ENCODE assay signal across 21 cellular contexts in the genomic region with DNA sequence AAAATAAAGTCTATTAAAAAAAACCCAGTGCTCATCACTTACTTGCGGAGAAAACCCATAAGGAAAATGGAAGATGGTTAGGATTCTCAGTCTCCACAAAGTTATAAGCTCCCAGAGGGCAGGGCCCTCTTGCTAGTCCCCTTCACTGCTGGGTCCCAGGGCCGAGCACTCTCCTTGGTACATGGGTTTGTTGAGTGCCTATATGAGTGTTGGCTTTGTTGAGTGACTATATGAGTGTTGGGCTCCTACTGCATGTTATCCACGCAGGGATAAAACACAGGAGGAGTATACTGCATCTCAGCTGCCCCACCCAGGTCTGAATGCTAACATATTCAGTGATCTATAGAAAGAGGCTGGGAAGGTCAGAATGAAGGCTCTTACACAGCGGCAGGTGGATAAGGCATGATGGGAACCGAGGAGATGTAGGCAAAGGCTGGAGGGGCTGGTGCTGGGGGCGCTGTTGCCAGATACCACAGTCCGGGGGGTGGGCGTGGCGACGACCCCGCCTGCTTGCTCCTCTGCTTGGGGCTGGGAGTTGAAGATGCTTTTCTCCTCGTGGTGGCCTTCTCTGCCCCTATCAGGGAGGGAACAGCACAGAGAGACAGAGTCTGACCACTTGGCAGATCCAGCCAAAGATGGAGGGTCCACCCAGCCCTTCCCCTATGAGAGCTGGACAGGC. TPM values are rescaled to one million over a fixed set of nuclear protein-coding genes. Genes with fewer than 3 reads are reported as not detected.
DNase-seq lines count a peak whose midpoint lies in the region; ATAC-seq and TF ChIP-seq lines count a peak whose summit lies in the region.
"Had no signal": no experiment of that assay in that cellular context is flagged by ENCODE, and none has a peak within 500 bp of the region (broad histone marks: within the 10 kb centered on the region; RNA-seq: fewer than 3 reads in every experiment).

No MANE protein-coding gene starts in this region.

- no peak for TF ChIP-seq EP300 in esophagus muscularis mucosa (IDR thresholded peaks at IDR 0.05)

- intact Hi-C loops in esophagus muscularis mucosa (cut with DNase I), result loop anchor here (10.0 kb wide), 1 partner anchor 314 kb away; the partner anchor contains the start of gene TEX53

- TF ChIP-seq CTCF in WERI-Rb-1 (IDR thresholded peaks at IDR 0.05; ENCODE audit: low read depth, low read length) (no peak), progenitor cell of endocrine pancreas (IDR thresholded peaks at IDR 0.05; ENCODE audit: unreplicated experiment) (no peak), esophagus muscularis mucosa (IDR thresholded peaks at IDR 0.05) (no peak)

- no peak overlapping the region for H3K4me3 Mint-ChIP-seq in activated CD8-positive, alpha-beta memory T cell treated with anti-CD3 and anti-CD28 coated beads, Interleukin-2, amount 10 ng/mL, durations not matched to agents 7 days and 5 days
- no peak overlapping the region for H3K4me3 Mint-ChIP-seq in central memory CD8-positive, alpha-beta T cell
- no peak overlapping the region for H3K4me3 Mint-ChIP-seq in progenitor cell of endocrine pancreas (ENCODE audit: low read depth)
- H3K4me3 Mint-ChIP-seq: H9 had no signal

- H3K27ac ChIP-seq in WERI-Rb-1 (peak overlapping the region; percentile 46), esophagus muscularis mucosa (replicated peaks in 1 of 4) (no peak overlapping the region)
- H3K27ac ChIP-seq: pancreas, sigmoid colon, upper lobe of right lung had no signal

- H3K27me3 ChIP-seq in WERI-Rb-1 (ENCODE audit: insufficient read depth, low read depth, severe bottlenecking) (no peaks in the 10 kb centered on the region), esophagus muscularis mucosa (no peaks in the 10 kb centered on the region)
- H3K27me3 ChIP-seq: pancreas, sigmoid colon, upper lobe of right lung had no signal

- H3K9me3 Mint-ChIP-seq in activated CD8-positive, alpha-beta memory T cell treated with anti-CD3 and anti-CD28 coated beads, Interleukin-2, amount 10 ng/mL, durations not matched to agents 7 days and 5 days (ENCODE audit: low read depth), result no peaks in the 10 kb centered on the region
- H3K9me3 Mint-ChIP-seq in central memory CD8-positive, alpha-beta T cell, result no peaks in the 10 kb centered on the region
- H3K9me3 Mint-ChIP-seq in progenitor cell of endocrine pancreas (ENCODE audit: low read depth), result no peaks in the 10 kb centered on the region
- H3K9me3 Mint-ChIP-seq: H9 had no signal

- peaks cover 97% of the 10 kb centered on the region for H3K36me3 ChIP-seq in WERI-Rb-1
- H3K36me3 ChIP-seq in esophagus muscularis mucosa, result peaks cover 52 to 100% (median 96%) of the 10 kb centered on the region in 4 donors

- CTCF ChIA-PET in activated CD8-positive, alpha-beta memory T cell treated with anti-CD3 and anti-CD28 coated beads, Interleukin-2, amount 10 ng/mL, durations not matched to agents 7 days and 5 days (lab: Charles Lee), result interaction anchor here (0.8 to 8.4 kb wide), 2 partner anchors 12 to 44 kb away, joined by 3 to 55 read pairs; partner anchors contain the start of gene AKNA

- DNase-seq in activated CD8-positive, alpha-beta memory T cell treated with anti-CD3 and anti-CD28 coated beads, Interleukin-2, amount 10 ng/mL, durations not matched to agents 7 days and 5 days, result no peak
- no peak for DNase-seq in activated CD8-positive, alpha-beta memory T cell treated with anti-CD3 and anti-CD28 coated beads, Interleukin-2, amount 50 U/mL, for 4 hours
- no peak for DNase-seq in WERI-Rb-1
- DNase-seq in central memory CD8-positive, alpha-beta T cell (ENCODE audit: low spot score in 2 of 2), result no peak
- DNase-seq in progenitor cell of endocrine pancreas (ENCODE audit: low spot score, unreplicated experiment), result no peak
- no peak for DNase-seq in esophagus muscularis mucosa (ENCODE audit: extremely low spot score)
- no peak for DNase-seq in T1000 (lab: John Stamatoyannopoulos, UW)
- DNase-seq: activated effector memory CD4-positive, alpha-beta T cell treated with Interleukin-2 at 50 U/mL for 16 hours; H9; head of caudate nucleus; NCI-H1417; NCI-H526; pancreas; sigmoid colon; stimulated activated CD4-positive, alpha-beta T cell treated with anti-CD3 and anti-CD28 coated beads, Interleukin-1b, Interleukin-23, amount 100 ng/mL, for 48 hours; upper lobe of right lung had no signal

- H3K4me1 ChIP-seq in esophagus muscularis mucosa, result no peaks in the 10 kb centered on the region
- H3K4me1 ChIP-seq: pancreas, upper lobe of right lung had no signal

- no peak for TF ChIP-seq POLR2A in esophagus muscularis mucosa (IDR thresholded peaks at IDR 0.05; ENCODE audit: low read depth)

- peak overlapping the region; percentile 24 for H3K27ac Mint-ChIP-seq in activated CD8-positive, alpha-beta memory T cell treated with anti-CD3 and anti-CD28 coated beads, Interleukin-2, amount 10 ng/mL, durations not matched to agents 7 days and 5 days
- peak overlapping the region; percentile 85 for H3K27ac Mint-ChIP-seq in central memory CD8-positive, alpha-beta T cell (ENCODE audit: low read depth)
- H3K27ac Mint-ChIP-seq in progenitor cell of endocrine pancreas, result peak overlapping the region; percentile 63

- 92% methylated on average over 12 of the region's 12 CpGs for WGBS in esophagus muscularis mucosa

- no peak overlapping the region for H3K4me3 ChIP-seq in WERI-Rb-1 (ENCODE audit: low read depth, low read length)
- H3K4me3 ChIP-seq in esophagus muscularis mucosa, result no peak overlapping the region
- H3K4me3 ChIP-seq: pancreas, sigmoid colon, upper lobe of right lung had no signal

- no peaks in the 10 kb centered on the region for H3K27me3 Mint-ChIP-seq in activated CD8-positive, alpha-beta memory T cell treated with anti-CD3 and anti-CD28 coated beads, Interleukin-2, amount 10 ng/mL, durations not matched to agents 7 days and 5 days
- H3K27me3 Mint-ChIP-seq in central memory CD8-positive, alpha-beta T cell, result no peaks in the 10 kb centered on the region
- H3K27me3 Mint-ChIP-seq in progenitor cell of endocrine pancreas, result no peaks in the 10 kb centered on the region

- peaks cover 17% of the 10 kb centered on the region for H3K4me1 Mint-ChIP-seq in activated CD8-positive, alpha-beta memory T cell treated with anti-CD3 and anti-CD28 coated beads, Interleukin-2, amount 10 ng/mL, durations not matched to agents 7 days and 5 days
- H3K4me1 Mint-ChIP-seq in central memory CD8-positive, alpha-beta T cell, result peaks cover 24% of the 10 kb centered on the region
- no peaks in the 10 kb centered on the region for H3K4me1 Mint-ChIP-seq in progenitor cell of endocrine pancreas (ENCODE audit: low read depth)
- H3K4me1 Mint-ChIP-seq: H9 had no signal

- peaks cover 88% of the 10 kb centered on the region for H3K36me3 Mint-ChIP-seq in activated CD8-positive, alpha-beta memory T cell treated with anti-CD3 and anti-CD28 coated beads, Interleukin-2, amount 10 ng/mL, durations not matched to agents 7 days and 5 days
- H3K36me3 Mint-ChIP-seq in central memory CD8-positive, alpha-beta T cell (ENCODE audit: insufficient read depth), result peaks cover 83% of the 10 kb centered on the region
- peaks cover 27% of the 10 kb centered on the region for H3K36me3 Mint-ChIP-seq in progenitor cell of endocrine pancreas (ENCODE audit: insufficient read depth)

- ATAC-seq in activated CD8-positive, alpha-beta memory T cell treated with anti-CD3 and anti-CD28 coated beads, Interleukin-2, amount 10 ng/mL, durations not matched to agents 7 days and 5 days, result no peak
- ATAC-seq in central memory CD8-positive, alpha-beta T cell (replicated peaks; ENCODE audit: extremely low read depth, poor library complexity, severe bottlenecking), result no peak
- no peak for ATAC-seq in GM21367 (IDR thresholded peaks at IDR 0.05; ENCODE audit: unreplicated experiment)

- H3K9me3 ChIP-seq in WERI-Rb-1 (ENCODE audit: severe bottlenecking) (no peaks in the 10 kb centered on the region), esophagus muscularis mucosa (no peaks in the 10 kb centered on the region)
- H3K9me3 ChIP-seq: pancreas, sigmoid colon, upper lobe of right lung had no signal

RNA-seq across cellular contexts. Expression of gene ORM2, which starts 11.6 kb away (rescaled TPM):
- not detected for total RNA-seq in activated CD8-positive, alpha-beta memory T cell treated with anti-CD3 and anti-CD28 coated beads, Interleukin-2, amount 10 ng/mL, durations not matched to agents 7 days and 5 days
- total RNA-seq in progenitor cell of endocrine pancreas (3.2 and 5.4 TPM in 2 replicates), esophagus muscularis mucosa (not detected)
- total RNA-seq: A172, G401, lower leg skin, M059J, sigmoid colon had no signal

RNA-seq across cellular contexts. Expression of gene ORM1, which starts 18.4 kb away (rescaled TPM):
- total RNA-seq in activated CD8-positive, alpha-beta memory T cell treated with anti-CD3 and anti-CD28 coated beads, Interleukin-2, amount 10 ng/mL, durations not matched to agents 7 days and 5 days, result not detected
- total RNA-seq in progenitor cell of endocrine pancreas, result 9.3 and 10.8 TPM in 2 replicates
- total RNA-seq in esophagus muscularis mucosa, result 1 to 10 TPM in 1 of 4 donors, not detected in 3; 1.3 TPM
- total RNA-seq: A172, G401, lower leg skin, sigmoid colon had no signal

RNA-seq across cellular contexts. Expression of gene AKNA, which starts 46.5 kb away (rescaled TPM):
- total RNA-seq in activated CD8-positive, alpha-beta memory T cell treated with anti-CD3 and anti-CD28 coated beads, Interleukin-2, amount 10 ng/mL, durations not matched to agents 7 days and 5 days, result 100 to 1,000 TPM; 432 to 500 TPM
- total RNA-seq in progenitor cell of endocrine pancreas, result 19.3 and 24.6 TPM in 2 replicates
- total RNA-seq in esophagus muscularis mucosa, result 10 to 100 TPM; 12.5 to 18.5 (median 17.3) TPM

Comparison
In these comparisons a context has a peak if more than half of its experiments do, and no peak if none do; other contexts are left out.
1. H3K27ac Mint-ChIP-seq: peak in every context shown above with its lines; median percentile 85 in central memory CD8-positive, alpha-beta T cell; 63 in progenitor cell of endocrine pancreas; 24 in activated CD8-positive, alpha-beta memory T cell treated with anti-CD3 and anti-CD28 coated beads, Interleukin-2, amount 10 ng/mL, durations not matched to agents 7 days and 5 days.
2. RNA of gene AKNA, which starts 46.5 kb away (total RNA-seq): 432 to 500 TPM in activated CD8-positive, alpha-beta memory T cell treated with anti-CD3 and anti-CD28 coated beads, Interleukin-2, amount 10 ng/mL, durations not matched to agents 7 days and 5 days; 19.3 to 24.6 TPM in progenitor cell of endocrine pancreas and 12.5 to 18.5 TPM in esophagus muscularis mucosa; every median in the first group is over 10 times any median in the second.